In genomic region chr13:50230365-50230978, GRCh38 we compare ENCODE assay signal across 11 cellular contexts.
DNase-seq lines count a peak whose midpoint lies in the region; ATAC-seq, FAIRE-seq and TF ChIP-seq lines count a peak whose summit lies in the region.
"Had no signal": no experiment of that assay in that cellular context is flagged by ENCODE, and none has a peak within 500 bp of the region (broad histone marks: within the 10 kb centered on the region; RNA-seq: fewer than 3 reads in every experiment).

No MANE protein-coding gene starts in this region.

- H3K36me3 ChIP-seq in left ventricle myocardium inferior, result no peaks in the 10 kb centered on the region
- no peaks in the 10 kb centered on the region for H3K36me3 ChIP-seq in heart right ventricle
- no peaks in the 10 kb centered on the region for H3K36me3 ChIP-seq in upper lobe of left lung
- no peaks in the 10 kb centered on the region for H3K36me3 ChIP-seq in adrenal gland (replicated peaks in 1 of 2)
- H3K36me3 ChIP-seq: transverse colon had no signal

- peak; percentile 72 for ATAC-seq in Right ventricle myocardium superior (ENCODE audit: poor library complexity)
- peak in 5 of 8 donors; percentile 37 to 70 (median 61) for ATAC-seq in heart right ventricle
- peak in 1 of 2 donors; percentile 84 for ATAC-seq in upper lobe of left lung (ENCODE audit: low FRiP score in 2 of 2)
- ATAC-seq: CD8-positive, alpha-beta T cell had no signal

- TF ChIP-seq POLR2A in upper lobe of left lung (IDR thresholded peaks at IDR 0.05) (no peak), adrenal gland (IDR thresholded peaks at IDR 0.05) (no peak)

- FAIRE-seq in RCC 7860 (lab: Jason Lieb, UNC), result no peak

- 92 to 94% methylated on average over 3 of the region's 3 CpGs for WGBS in heart right ventricle, 2 donors
- 69% methylated on average over 3 of the region's 3 CpGs for WGBS in upper lobe of left lung, 2 donors
- 62 to 77% (median 72%) methylated on average over 3 of the region's 3 CpGs for WGBS in adrenal gland, 4 donors

- H3K27me3 ChIP-seq in left ventricle myocardium inferior (ENCODE audit: low read depth) (no peaks in the 10 kb centered on the region), heart right ventricle (no peaks in the 10 kb centered on the region), upper lobe of left lung (no peaks in the 10 kb centered on the region), adrenal gland (no peaks in the 10 kb centered on the region)
- H3K27me3 ChIP-seq: transverse colon had no signal

- TF ChIP-seq CTCF in left ventricle myocardium inferior (IDR thresholded peaks at IDR 0.05; ENCODE audit: borderline replicate concordance) (no peak), heart right ventricle (IDR thresholded peaks at IDR 0.05) (no peak), upper lobe of left lung (IDR thresholded peaks at IDR 0.05) (no peak), adrenal gland (IDR thresholded peaks at IDR 0.05) (no peak)

- H3K9me3 ChIP-seq in left ventricle myocardium inferior (replicated peaks) (no peaks in the 10 kb centered on the region), heart right ventricle (peaks cover 0 to 3% (median 0%) of the 10 kb centered on the region in 11 donors), upper lobe of left lung (no peaks in the 10 kb centered on the region), adrenal gland (replicated peaks in 1 of 3) (no peaks in the 10 kb centered on the region)
- H3K9me3 ChIP-seq: transverse colon had no signal

- no peak for TF ChIP-seq EP300 in upper lobe of left lung (IDR thresholded peaks at IDR 0.05)

- intact Hi-C loops in Right ventricle myocardium superior (cut with DNase I), result no loop called here
- intact Hi-C loops in left ventricle myocardium inferior (cut with micrococcal nuclease), result no loop called here
- intact Hi-C loops in heart right ventricle (cut with DNase I), result no loop called here
- intact Hi-C loops in adrenal gland (cut with DNase I), result no loop called here

- H3K27ac ChIP-seq in left ventricle myocardium inferior (replicated peaks), result no peak overlapping the region
- peak overlapping the region in 1 of 10 donors; percentile 70 for H3K27ac ChIP-seq in heart right ventricle
- H3K27ac ChIP-seq in upper lobe of left lung, result peak overlapping the region in 3 of 4 donors; percentile 40 to 63 (median 43)
- peak overlapping the region in 1 of 5 donors; percentile 45 for H3K27ac ChIP-seq in adrenal gland
- H3K27ac ChIP-seq: transverse colon had no signal

- no peak overlapping the region for H3K4me3 ChIP-seq in left ventricle myocardium inferior
- no peak overlapping the region for H3K4me3 ChIP-seq in heart right ventricle
- no peak overlapping the region for H3K4me3 ChIP-seq in upper lobe of left lung
- no peak overlapping the region for H3K4me3 ChIP-seq in adrenal gland
- H3K4me3 ChIP-seq: transverse colon had no signal

- no peak for DNase-seq in Right ventricle myocardium superior
- DNase-seq in left ventricle myocardium inferior, result no peak
- DNase-seq in SIG-M5 treated with dmso at 0.1 percent for 504 hours (lab: John Stamatoyannopoulos, UW; ENCODE audit: unreplicated experiment), result peak; percentile 99
- no peak for DNase-seq in heart right ventricle
- no peak for DNase-seq in upper lobe of left lung
- DNase-seq in adrenal gland, result no peak
- no peak for DNase-seq in NAMALWA (ENCODE audit: low spot score)
- no peak for DNase-seq in RCC 7860 (ENCODE audit: low spot score)
- DNase-seq: CD8-positive, alpha-beta T cell; RPMI8226; transverse colon had no signal

- H3K4me1 ChIP-seq in left ventricle myocardium inferior (peaks cover 3% of the 10 kb centered on the region), heart right ventricle (peaks cover 0 to 32% (median 0%) of the 10 kb centered on the region in 9 donors), upper lobe of left lung (peaks cover 10 to 13% (median 11%) of the 10 kb centered on the region in 4 donors), adrenal gland (replicated peaks in 1 of 2) (peaks cover 0 to 5% of the 10 kb centered on the region in 2 donors)
